In genomic region chr12:133080051-133080618, GRCh38 we compare ENCODE assay signal across 8 cellular contexts. TPM values are rescaled to one million over a fixed set of nuclear protein-coding genes. Genes with fewer than 3 reads are reported as not detected.
DNase-seq lines count a peak whose midpoint lies in the region; ATAC-seq and TF ChIP-seq lines count a peak whose summit lies in the region.

No MANE protein-coding gene starts in this region.

- no peak overlapping the region for H3K23ac ChIP-seq in trophoblast cell (ENCODE audit: low read length)

- H3K4ac ChIP-seq in trophoblast cell (ENCODE audit: low read depth, low read length), result peak overlapping the region; percentile 78

- peak overlapping the region; percentile 96 for H4K91ac ChIP-seq in trophoblast cell (ENCODE audit: low read depth, low read length)

- H3K27ac ChIP-seq in SU-DHL-6 (ENCODE audit: low read depth, low read length) (peak overlapping the region; percentile 89), adipose tissue (ENCODE audit: low read depth, low read length) (peak overlapping the region; percentile 93), heart left ventricle (peak overlapping the region; percentile 91 to 99 (median 97)), trophoblast cell (ENCODE audit: low read depth, low read length) (peak overlapping the region; percentile 95)

- peaks cover 0 to 22% (median 9%) of the 10 kb centered on the region in 12 donors for H3K4me1 ChIP-seq in heart left ventricle
- H3K4me1 ChIP-seq in trophoblast cell (ENCODE audit: control insufficient read depth in 1 of 2, insufficient read depth in 2 of 2, low read length in 2 of 2), result peaks cover 4 to 6% of the 10 kb centered on the region in 2 experiments

- H3K4me2 ChIP-seq in SU-DHL-6 (ENCODE audit: low read depth, low read length, poor library complexity, severe bottlenecking), result peak overlapping the region; percentile 63
- H3K4me2 ChIP-seq in trophoblast cell (ENCODE audit: low read length), result peak overlapping the region; percentile 77

- intact Hi-C loops in heart left ventricle (cut with DNase I), result loop anchor here in 9 of 10 donors (1.0 to 5.0 kb wide), 11 partner anchors 43 to 172 kb away; partner anchors contain the start of genes ZNF10 (in 6 of the 9), ZNF84 (in 6 of the 9), ZNF891 (in 6 of the 9) and ZNF26 (in 5 of the 9)

- no peaks in the 10 kb centered on the region for H3K4me1 Mint-ChIP-seq in type B pancreatic cell (ENCODE audit: unreplicated experiment)

- peak overlapping the region; percentile 91 for H2BK5ac ChIP-seq in trophoblast cell (ENCODE audit: low read depth, low read length, poor library complexity)

- H3K36me3 Mint-ChIP-seq in type B pancreatic cell, result peaks cover 39% of the 10 kb centered on the region

- no peaks in the 10 kb centered on the region for H4K20me1 ChIP-seq in SU-DHL-6 (ENCODE audit: low read depth, low read length)

- TF ChIP-seq POLR2A in heart left ventricle (IDR thresholded peaks at IDR 0.05), result no peak

- H2AK5ac ChIP-seq in trophoblast cell (ENCODE audit: low read length), result no peak overlapping the region

- DNase-seq in GM12864 (ENCODE audit: low read depth) (peak; percentile 99), NCI-H128 (lab: John Stamatoyannopoulos, UW; ENCODE audit: unreplicated experiment) (peak; percentile 97), heart left ventricle (peak; percentile 98 to 100 (median 99)), trophoblast cell (peak; percentile 99 to 100), type B pancreatic cell (ENCODE audit: extremely low spot score, unreplicated experiment) (peak; percentile 97)

- peak overlapping the region; percentile 45 for H2BK12ac ChIP-seq in trophoblast cell (ENCODE audit: low read length)

- peak overlapping the region; percentile 72 for H3K18ac ChIP-seq in trophoblast cell (ENCODE audit: low read length)

- H3K79me2 ChIP-seq in SU-DHL-6 (ENCODE audit: insufficient read depth, low read length) (no peaks in the 10 kb centered on the region), trophoblast cell (ENCODE audit: control insufficient read depth, insufficient read depth, low read length, poor library complexity) (peaks cover 9% of the 10 kb centered on the region)

- ATAC-seq in HG02623 (IDR thresholded peaks at IDR 0.05; ENCODE audit: unreplicated experiment) (peak; percentile 79), heart left ventricle (peak; percentile 94 to 97 (median 94))

- H3K36me3 ChIP-seq in SU-DHL-6 (ENCODE audit: low read length) (peaks cover 31% of the 10 kb centered on the region), heart left ventricle (peaks cover 0 to 35% (median 28%) of the 10 kb centered on the region in 9 donors), trophoblast cell (ENCODE audit: control insufficient read depth in 1 of 2, insufficient read depth in 2 of 2, low read length in 2 of 2) (peaks cover 13 to 15% of the 10 kb centered on the region in 2 experiments)

- peak overlapping the region; percentile 83 for H2AFZ ChIP-seq in SU-DHL-6 (ENCODE audit: low read depth, low read length, severe bottlenecking)
- H2AFZ ChIP-seq in trophoblast cell (ENCODE audit: insufficient read depth, low read length, poor library complexity), result peak overlapping the region; percentile 72

- H3K27me3 ChIP-seq in SU-DHL-6 (ENCODE audit: low read length) (no peaks in the 10 kb centered on the region), heart left ventricle (no peaks in the 10 kb centered on the region), trophoblast cell (ENCODE audit: insufficient read depth, low read length) (no peaks in the 10 kb centered on the region)

- peak overlapping the region; percentile 99 for H4K8ac ChIP-seq in trophoblast cell (ENCODE audit: low read depth, low read length)

- no peak overlapping the region for H3K27ac Mint-ChIP-seq in type B pancreatic cell

- H3K14ac ChIP-seq in trophoblast cell (ENCODE audit: low read length), result peak overlapping the region; percentile 96

- H3K9me3 ChIP-seq in SU-DHL-6 (ENCODE audit: insufficient read depth, low read length) (peaks cover 53% of the 10 kb centered on the region; the same call in 1 of the 2 replicates), heart left ventricle (peaks cover 0 to 85% (median 76%) of the 10 kb centered on the region in 12 donors), trophoblast cell (ENCODE audit: insufficient read depth, low read depth, low read length) (peaks cover 12% of the 10 kb centered on the region)

- H3F3A ChIP-seq in SU-DHL-6 (ENCODE audit: insufficient read depth), result peaks cover 8% of the 10 kb centered on the region

- peaks cover 9% of the 10 kb centered on the region for H3K79me1 ChIP-seq in trophoblast cell (ENCODE audit: low read length)

- H3K4me3 Mint-ChIP-seq in type B pancreatic cell, result no peak overlapping the region

- H3K9me2 ChIP-seq in SU-DHL-6 (replicated peaks; ENCODE audit: insufficient read depth, low read length), result no peaks in the 10 kb centered on the region

- WGBS in adipose tissue, 3 donors, result 0% methylated on average over 40 of the region's 40 CpGs
- 0 to 1% (median 0%) methylated on average over 23 to 40 of the region's 40 CpGs for WGBS in heart left ventricle, 4 donors
- WGBS in trophoblast cell (ENCODE audit: extremely low coverage, insufficient coverage, insufficient read length), result no CpG with 5 or more reads among the region's 40 CpGs

- H3K27me3 Mint-ChIP-seq in type B pancreatic cell, result no peaks in the 10 kb centered on the region

- H2BK120ac ChIP-seq in trophoblast cell (ENCODE audit: insufficient read depth, low read length, poor library complexity), result peak overlapping the region; percentile 89

- H3K9ac ChIP-seq in SU-DHL-6 (ENCODE audit: low read length) (peak overlapping the region; percentile 59), trophoblast cell (ENCODE audit: low read length) (peak overlapping the region; percentile 88)

- peaks cover 28% of the 10 kb centered on the region for H3K9me3 Mint-ChIP-seq in type B pancreatic cell

- peak overlapping the region; percentile 97 for H4K12ac ChIP-seq in trophoblast cell (ENCODE audit: low read depth, low read length)

- peak; percentile 4 for TF ChIP-seq CTCF in GM12864 (IDR thresholded peaks at IDR 0.05; ENCODE audit: low read depth, low read length, missing control alignments)
- peak; percentile 7 for TF ChIP-seq CTCF in SU-DHL-6 (IDR thresholded peaks at IDR 0.05; ENCODE audit: insufficient read depth, low read length, poor library complexity, severe bottlenecking)
- TF ChIP-seq CTCF in heart left ventricle (IDR thresholded peaks at IDR 0.05), result peak in 1 of 12 donors; percentile 4
- TF ChIP-seq CTCF in type B pancreatic cell (conservative IDR thresholded peaks at IDR 0.05), result no peak

- H3K4me3 ChIP-seq in GM12864 (ENCODE audit: low read depth, low read length), result peak overlapping the region; percentile 91
- H3K4me3 ChIP-seq in SU-DHL-6 (ENCODE audit: insufficient read depth, low read length, poor library complexity, severe bottlenecking), result peak overlapping the region; percentile 62
- peak overlapping the region; percentile 53 to 96 (median 84) for H3K4me3 ChIP-seq in heart left ventricle
- peak overlapping the region; percentile 94 for H3K4me3 ChIP-seq in trophoblast cell (ENCODE audit: low read depth, low read length)

RNA-seq across cellular contexts. Expression of gene ZNF140, which starts 0.6 kb away (rescaled TPM):
- polyA plus RNA-seq in adipose tissue (10 to 100 TPM; 11.2 to 22.5 (median 11.4) TPM), heart left ventricle (10 to 100 TPM in 1 of 2 donors, 1 to 10 TPM in 1; 7.9 to 11.4 TPM)
- total RNA-seq in heart left ventricle (10 to 100 TPM in 2 of 9 donors, 1 to 10 TPM in 7; 6.5 to 13.0 (median 8.7) TPM), type B pancreatic cell (ENCODE audit: low replicate concordance) (20.0 and 20.7 TPM in 2 replicates)
- polyA plus RNA-seq in trophoblast cell (2013), result 11.6 and 11.9 TPM in 2 replicates

RNA-seq across cellular contexts. Expression of gene ZNF84, which starts 42.8 kb away (rescaled TPM):
- 10 to 100 TPM in 1 of 3 donors, 1 to 10 TPM in 2; 5.9 to 10.6 (median 6.3) TPM for polyA plus RNA-seq in adipose tissue
- total RNA-seq in heart left ventricle, result 10 to 100 TPM; 11.0 to 24.0 (median 15.9) TPM
- 1 to 10 TPM; 6.7 to 6.9 TPM for polyA plus RNA-seq in heart left ventricle
- polyA plus RNA-seq in trophoblast cell (2013), result 15.5 and 16.0 TPM in 2 replicates
- 51.3 and 68.5 TPM in 2 replicates for total RNA-seq in type B pancreatic cell (ENCODE audit: low replicate concordance)

RNA-seq across cellular contexts. Expression of gene ZNF891, which starts 49.9 kb away (rescaled TPM):
- polyA plus RNA-seq in adipose tissue (under 1 TPM; 0.33 to 0.67 (median 0.44) TPM), heart left ventricle (under 1 TPM; 0.49 to 0.80 TPM)
- total RNA-seq in heart left ventricle (1 to 10 TPM in 5 of 9 donors, under 1 TPM in 4; 0.60 to 1.3 (median 1.0) TPM), type B pancreatic cell (ENCODE audit: low replicate concordance) (2.0 and 4.2 TPM in 2 replicates)
- polyA plus RNA-seq in trophoblast cell (2013), result 0.51 TPM in 2 replicates

RNA-seq across cellular contexts. Expression of gene ZNF10, which starts 50.3 kb away (rescaled TPM):
- 1 to 10 TPM; 3.3 to 6.3 (median 3.8) TPM for polyA plus RNA-seq in adipose tissue
- 1 to 10 TPM; 4.8 to 9.9 (median 8.1) TPM for total RNA-seq in heart left ventricle
- 1 to 10 TPM; 4.8 to 5.9 TPM for polyA plus RNA-seq in heart left ventricle
- 4.3 and 4.5 TPM in 2 replicates for polyA plus RNA-seq in trophoblast cell (2013)
- 11.9 and 19.4 TPM in 2 replicates for total RNA-seq in type B pancreatic cell (ENCODE audit: low replicate concordance)

Comparison
In these comparisons a context has a peak if more than half of its experiments do, and no peak if none do; other contexts are left out.
1. Peak in every context shown above with its lines: DNase-seq, ATAC-seq, H3K4me3 ChIP-seq and H3K27ac ChIP-seq.